In genomic region chr6:44262467-44263356, GRCh38 we compare ENCODE assay signal across 8 cellular contexts. TPM values are rescaled to one million over a fixed set of nuclear protein-coding genes. Genes with fewer than 3 reads are reported as not detected.
DNase-seq lines count a peak whose midpoint lies in the region; ATAC-seq and TF ChIP-seq lines count a peak whose summit lies in the region.

No MANE protein-coding gene starts in this region.

- H3K27ac ChIP-seq in HUES48 (ENCODE audit: low read depth, low read length): no peak overlapping the region

- peaks cover 18% of the 10 kb centered on the region for H3K4me1 ChIP-seq in HUES48 (ENCODE audit: control insufficient read depth, insufficient read depth, low read length)

- TF ChIP-seq CTCF in BJ (IDR thresholded peaks at IDR 0.05; ENCODE audit: insufficient read depth, low read depth, low read length): no peak
- no peak for TF ChIP-seq CTCF in chondrocyte (IDR thresholded peaks at IDR 0.05)
- no peak for TF ChIP-seq CTCF in natural killer cell (IDR thresholded peaks at IDR 0.05)

- no peak for ATAC-seq in natural killer cell
- no peak for ATAC-seq in GM21723 (IDR thresholded peaks at IDR 0.05; ENCODE audit: unreplicated experiment)

- POLR2A ChIA-PET in BJ (lab: Charles Lee): no interaction called here

- no peaks in the 10 kb centered on the region for H3K36me3 Mint-ChIP-seq in chondrocyte (ENCODE audit: low read depth)
- H3K36me3 Mint-ChIP-seq in natural killer cell: no peaks in the 10 kb centered on the region

- peak overlapping the region; percentile 74; the same call in 1 of the 2 replicates for H3K4me3 ChIP-seq in BJ (ENCODE audit: low read depth, low read length)
- peak overlapping the region; percentile 86 for H3K4me3 ChIP-seq in HUES48 (ENCODE audit: low read depth, low read length)

- H3K27ac Mint-ChIP-seq in chondrocyte (ENCODE audit: unreplicated experiment): no peak overlapping the region
- peak overlapping the region; percentile 93 to 98 for H3K27ac Mint-ChIP-seq in natural killer cell

- intact Hi-C loops in natural killer cell (cut with micrococcal nuclease): no loop called here

- CTCF ChIA-PET in BJ (lab: Yijun Ruan, JAX): interaction anchor here (1.1 to 1.4 kb wide), 3 partner anchors 26 to 76 kb away, joined by 4 to 6 read pairs (median 6); no protein-coding TSS in a partner anchor

- DNase-seq in BJ (ENCODE audit: low read depth) (no peak), chondrocyte (ENCODE audit: low spot score) (peak; percentile 54), natural killer cell (no peak), putamen (ENCODE audit: low spot score) (no peak), HK-2 (ENCODE audit: unreplicated experiment) (no peak), AML-193 (lab: John Stamatoyannopoulos, UW) (no peak)

- H3K4me3 Mint-ChIP-seq in chondrocyte (ENCODE audit: unreplicated experiment): peak overlapping the region; percentile 84
- peak overlapping the region; percentile 93 for H3K4me3 Mint-ChIP-seq in natural killer cell

- H3K36me3 ChIP-seq in BJ (ENCODE audit: control insufficient read depth, insufficient read depth, low read length) (peaks cover 8% of the 10 kb centered on the region), HUES48 (ENCODE audit: control insufficient read depth, insufficient read depth, low read length) (peaks cover 23% of the 10 kb centered on the region; the same call in 1 of the 2 replicates)

- H3K27me3 ChIP-seq in BJ (ENCODE audit: control insufficient read depth, insufficient read depth, low read length): no peaks in the 10 kb centered on the region; the same call in 1 of the 2 replicates
- peaks cover 4% of the 10 kb centered on the region; the same call in 1 of the 2 replicates for H3K27me3 ChIP-seq in HUES48 (ENCODE audit: control insufficient read depth, insufficient read depth, low read length)

- no peaks in the 10 kb centered on the region for H3K9me3 ChIP-seq in HUES48 (ENCODE audit: control insufficient read depth, insufficient read depth, low read length)

- H3K27me3 Mint-ChIP-seq in chondrocyte (ENCODE audit: low read depth): no peaks in the 10 kb centered on the region
- no peaks in the 10 kb centered on the region for H3K27me3 Mint-ChIP-seq in natural killer cell (ENCODE audit: low read depth in 2 of 2)

- H3K9ac ChIP-seq in HUES48 (ENCODE audit: low read depth, low read length): no peak overlapping the region; the same call in 1 of the 2 replicates

- H3K4me1 Mint-ChIP-seq in chondrocyte (ENCODE audit: low read depth): peaks cover 36% of the 10 kb centered on the region
- H3K4me1 Mint-ChIP-seq in natural killer cell: peaks cover 31 to 56% of the 10 kb centered on the region in 2 donors

- H3K9me3 Mint-ChIP-seq in chondrocyte (ENCODE audit: low read depth) (no peaks in the 10 kb centered on the region), natural killer cell (no peaks in the 10 kb centered on the region)

RNA-seq across cellular contexts. Expression of gene NFKBIE, which starts 2.6 kb away (rescaled TPM):
- 6.2 and 8.0 TPM in 2 replicates for polyA plus RNA-seq in BJ (2011; rRNA removed)
- 2.7 and 4.6 TPM in 2 replicates for polyA minus RNA-seq in BJ (2011; rRNA and poly(A)+ RNA removed)
- total RNA-seq in chondrocyte (3.0 to 7.0 TPM (median 6.2 TPM) in 3 replicates), natural killer cell (10 to 100 TPM; 44.9 to 61.5 (median 56.4) TPM)

RNA-seq across cellular contexts. Expression of gene SLC35B2, which starts 5.4 kb away (rescaled TPM):
- 104 and 145 TPM in 2 replicates for polyA plus RNA-seq in BJ (2011; rRNA removed)
- 36.7 and 58.8 TPM in 2 replicates for polyA minus RNA-seq in BJ (2011; rRNA and poly(A)+ RNA removed)
- 71.5 to 83.1 TPM (median 75.7 TPM) in 3 replicates for total RNA-seq in chondrocyte
- 10 to 100 TPM; 20.9 to 27.7 (median 26.8) TPM for total RNA-seq in natural killer cell

RNA-seq across cellular contexts. Expression of gene TMEM151B, which starts 7.5 kb away (rescaled TPM):
- not detected in 2 replicates for polyA plus RNA-seq in BJ (2011; rRNA removed)
- not detected in 2 replicates for polyA minus RNA-seq in BJ (2011; rRNA and poly(A)+ RNA removed)
- 0.05 TPM in 1 of 3 replicates, not detected in the others for total RNA-seq in chondrocyte
- not detected for total RNA-seq in natural killer cell

RNA-seq across cellular contexts. Expression of gene HSP90AB1, which starts 15.8 kb away (rescaled TPM):
- 578 and 615 TPM in 2 replicates for polyA plus RNA-seq in BJ (2011; rRNA removed)
- polyA minus RNA-seq in BJ (2011; rRNA and poly(A)+ RNA removed): 293 and 453 TPM in 2 replicates
- total RNA-seq in chondrocyte (508 to 805 TPM (median 512 TPM) in 3 replicates), natural killer cell (100 to 1,000 TPM; 256 to 372 (median 308) TPM)

RNA-seq across cellular contexts. Expression of gene SLC29A1, which starts 39.3 kb away (rescaled TPM):
- polyA plus RNA-seq in BJ (2011; rRNA removed): 25.7 and 34.1 TPM in 2 replicates
- 18.4 and 32.0 TPM in 2 replicates for polyA minus RNA-seq in BJ (2011; rRNA and poly(A)+ RNA removed)
- total RNA-seq in chondrocyte (161 to 231 TPM (median 221 TPM) in 3 replicates), natural killer cell (1 to 10 TPM; 2.2 to 5.5 (median 5.2) TPM)
